In genomic region chr20:11216451-11217314, GRCh38 we compare ENCODE assay signal across 15 cellular contexts.
A peak's percentile ranks its signal among the peaks of the same experiment; 100 is the strongest.
DNase-seq lines count a peak whose midpoint lies in the region; ATAC-seq, FAIRE-seq and TF ChIP-seq lines count a peak whose summit lies in the region.
"Had no signal": no experiment of that assay in that cellular context is flagged by ENCODE, and none has a peak within 500 bp of the region (broad histone marks: within the 10 kb centered on the region; RNA-seq: fewer than 3 reads in every experiment).

No MANE protein-coding gene starts in this region.

- H3K27ac ChIP-seq in left ventricle myocardium inferior (replicated peaks) (peak overlapping the region; percentile 48), trophoblast cell (ENCODE audit: low read depth, low read length) (no peak overlapping the region), psoas muscle (no peak overlapping the region)
- H3K27ac ChIP-seq: neutrophil had no signal

- no peaks in the 10 kb centered on the region for H3K9me3 ChIP-seq in left ventricle myocardium inferior (replicated peaks)
- H3K9me3 ChIP-seq in trophoblast cell (ENCODE audit: insufficient read depth, low read depth, low read length), result no peaks in the 10 kb centered on the region
- H3K9me3 ChIP-seq in psoas muscle, result no peaks in the 10 kb centered on the region
- H3K9me3 ChIP-seq: neutrophil had no signal

- H4K8ac ChIP-seq in trophoblast cell (ENCODE audit: low read depth, low read length), result no peak overlapping the region

- peak overlapping the region; percentile 12 for H2BK12ac ChIP-seq in trophoblast cell (ENCODE audit: low read length)

- H3K4me3 ChIP-seq in left ventricle myocardium inferior (no peak overlapping the region), trophoblast cell (ENCODE audit: low read depth, low read length) (no peak overlapping the region), psoas muscle (no peak overlapping the region)

- TF ChIP-seq CTCF in left ventricle myocardium inferior (IDR thresholded peaks at IDR 0.05; ENCODE audit: borderline replicate concordance), result no peak
- no peak for TF ChIP-seq CTCF in psoas muscle (IDR thresholded peaks at IDR 0.05)

- no peak overlapping the region for H2BK120ac ChIP-seq in trophoblast cell (ENCODE audit: insufficient read depth, low read length, poor library complexity)

- peak; percentile 99 for FAIRE-seq in TTC549 (lab: Jason Lieb, UNC)

- peak overlapping the region; percentile 23 for H2BK5ac ChIP-seq in trophoblast cell (ENCODE audit: low read depth, low read length, poor library complexity)

- H3K14ac ChIP-seq in trophoblast cell (ENCODE audit: low read length), result no peak overlapping the region

- intact Hi-C loops in left ventricle myocardium inferior (cut with micrococcal nuclease) (no loop called here), psoas muscle (cut with DNase I) (no loop called here)

- H3K18ac ChIP-seq in trophoblast cell (ENCODE audit: low read length), result no peak overlapping the region

- no peak overlapping the region for H4K12ac ChIP-seq in trophoblast cell (ENCODE audit: low read depth, low read length)

- no peak overlapping the region for H3K9ac ChIP-seq in trophoblast cell (ENCODE audit: low read length)

- H3K79me2 ChIP-seq in trophoblast cell (ENCODE audit: control insufficient read depth, insufficient read depth, low read length, poor library complexity), result no peaks in the 10 kb centered on the region

- H3K27me3 ChIP-seq in left ventricle myocardium inferior (ENCODE audit: low read depth) (no peaks in the 10 kb centered on the region), trophoblast cell (ENCODE audit: insufficient read depth, low read length) (no peaks in the 10 kb centered on the region), psoas muscle (ENCODE audit: insufficient read depth in 3 of 3, low read length in 2 of 3) (peaks cover 0 to 1% (median 0%) of the 10 kb centered on the region in 3 donors)
- H3K27me3 ChIP-seq: neutrophil had no signal

- no peak overlapping the region for H3K23ac ChIP-seq in trophoblast cell (ENCODE audit: low read length)

- peaks cover 10% of the 10 kb centered on the region for H3K79me1 ChIP-seq in trophoblast cell (ENCODE audit: low read length)

- ATAC-seq in psoas muscle (no peak), GM21717 (IDR thresholded peaks at IDR 0.05; ENCODE audit: unreplicated experiment) (no peak), HG02759 (IDR thresholded peaks at IDR 0.05; ENCODE audit: unreplicated experiment) (no peak)
- ATAC-seq: T-cell had no signal

- H3K4me1 ChIP-seq in left ventricle myocardium inferior (peaks cover 28% of the 10 kb centered on the region), trophoblast cell (ENCODE audit: control insufficient read depth in 1 of 2, insufficient read depth in 2 of 2, low read length in 2 of 2) (peaks cover 2 to 10% of the 10 kb centered on the region in 2 experiments), psoas muscle (no peaks in the 10 kb centered on the region)

- no peak overlapping the region for H3K4ac ChIP-seq in trophoblast cell (ENCODE audit: low read depth, low read length)

- no peaks in the 10 kb centered on the region for H3K36me3 ChIP-seq in left ventricle myocardium inferior
- peaks cover 0 to 2% of the 10 kb centered on the region in 2 experiments for H3K36me3 ChIP-seq in trophoblast cell (ENCODE audit: control insufficient read depth in 1 of 2, insufficient read depth in 2 of 2, low read length in 2 of 2)
- H3K36me3 ChIP-seq in psoas muscle (ENCODE audit: insufficient read depth in 1 of 2, low read depth in 1 of 2), result no peaks in the 10 kb centered on the region
- H3K36me3 ChIP-seq: neutrophil had no signal

- DNase-seq in EH (ENCODE audit: low read depth), result peak; percentile 89
- no peak for DNase-seq in left ventricle myocardium inferior
- DNase-seq in trophoblast cell, result peak; percentile 16 to 76
- no peak for DNase-seq in pons (ENCODE audit: low spot score)
- no peak for DNase-seq in psoas muscle
- DNase-seq: activated CD4-positive, alpha-beta memory T cell treated with anti-CD3 and anti-CD28 coated beads for 36 hours; activated naive CD4-positive, alpha-beta T cell treated with anti-CD3 and anti-CD28 coated beads, Interleukin-2, amount 10 ng/mL, durations not matched to agents 7 days and 5 days; DMS 273 treated with DMSO at 0.1 percent for 48 hours; effector CD8-positive, alpha-beta T cell; NCI-H1092; T-cell had no signal

- H3K4me2 ChIP-seq in trophoblast cell (ENCODE audit: low read length), result no peak overlapping the region

- WGBS in trophoblast cell (ENCODE audit: extremely low coverage, insufficient coverage, insufficient read length), result no CpG with 5 or more reads among the region's 7 CpGs
- 22 to 49% (median 40%) methylated on average over 7 of the region's 7 CpGs for WGBS in psoas muscle, 3 donors

- no peak overlapping the region for H4K91ac ChIP-seq in trophoblast cell (ENCODE audit: low read depth, low read length)

- H2AFZ ChIP-seq in trophoblast cell (ENCODE audit: insufficient read depth, low read length, poor library complexity), result peak overlapping the region; percentile 27

- H2AK5ac ChIP-seq in trophoblast cell (ENCODE audit: low read length), result no peak overlapping the region

Comparison
In these comparisons a context has a peak if more than half of its experiments do, and no peak if none do; other contexts are left out.
1. DNase-seq: peak in EH (single experiment) and trophoblast cell (2 of 2); none in left ventricle myocardium inferior (single experiment), pons (single experiment) and psoas muscle (0 of 2).